8 cellular contexts compared by ENCODE assay signal in genomic region chr19:12867120-12868099, GRCh38.
A peak's percentile ranks its signal among the peaks of the same experiment; 100 is the strongest.
DNase-seq lines count a peak whose midpoint lies in the region; ATAC-seq and TF ChIP-seq lines count a peak whose summit lies in the region.

No MANE protein-coding gene starts in this region.

- H3K4me1 ChIP-seq in DND-41 (ENCODE audit: insufficient read depth, low read length) (peaks cover 14% of the 10 kb centered on the region), mucosa of stomach (ENCODE audit: control insufficient read depth, insufficient read depth, low read length) (peaks cover 13% of the 10 kb centered on the region)

- peak overlapping the region; percentile 17 to 56; a peak in 3 of 4 replicates for H3K4me3 ChIP-seq in DND-41 (ENCODE audit: low read depth in 1 of 2, low read length in 2 of 2)
- H3K4me3 ChIP-seq in mucosa of stomach (ENCODE audit: low read length) = peak overlapping the region; percentile 22

- peaks cover 5% of the 10 kb centered on the region for H3K36me3 ChIP-seq in DND-41 (ENCODE audit: insufficient read depth, low read length)
- no peaks in the 10 kb centered on the region for H3K36me3 ChIP-seq in mucosa of stomach (ENCODE audit: control insufficient read depth, insufficient read depth, low read length)

- H2AFZ ChIP-seq in DND-41 (ENCODE audit: low read depth, low read length) = peak overlapping the region; percentile 75

- H3K27me3 Mint-ChIP-seq in effector memory CD8-positive, alpha-beta T cell = peaks cover 8 to 32% of the 10 kb centered on the region in 2 donors
- H3K27me3 Mint-ChIP-seq in stimulated activated naive CD8-positive, alpha-beta T cell treated with anti-CD3 and anti-CD28 coated beads, Interleukin-15, amount 100 ng/mL, for 72 hours = peaks cover 12% of the 10 kb centered on the region

- H3K4me3 Mint-ChIP-seq in effector memory CD8-positive, alpha-beta T cell = peak overlapping the region; percentile 66 to 73
- peak overlapping the region; percentile 80 to 90 for H3K4me3 Mint-ChIP-seq in stimulated activated naive CD8-positive, alpha-beta T cell treated with anti-CD3 and anti-CD28 coated beads, Interleukin-15, amount 100 ng/mL, for 72 hours

- H3K4me1 Mint-ChIP-seq in effector memory CD8-positive, alpha-beta T cell (ENCODE audit: low read depth in 2 of 2) = peaks cover 8 to 11% of the 10 kb centered on the region in 2 donors
- H3K4me1 Mint-ChIP-seq in stimulated activated naive CD8-positive, alpha-beta T cell treated with anti-CD3 and anti-CD28 coated beads, Interleukin-15, amount 100 ng/mL, for 72 hours = peaks cover 27% of the 10 kb centered on the region

- DNase-seq in DND-41 = peak; percentile 78
- peak; percentile 50 for DNase-seq in activated CD4-positive, alpha-beta T cell treated with anti-CD3 and anti-CD28 coated beads, Interleukin-2, amount 50 U/mL, for 1 hour
- peak in 2 of 3 experiments; percentile 23 to 36 for DNase-seq in effector memory CD8-positive, alpha-beta T cell
- peak; percentile 84 to 86 for DNase-seq in stimulated activated naive CD8-positive, alpha-beta T cell treated with anti-CD3 and anti-CD28 coated beads, Interleukin-15, amount 100 ng/mL, for 72 hours
- no peak for DNase-seq in NCI-H1092 (lab: John Stamatoyannopoulos, UW)

- H3K9me3 ChIP-seq in DND-41 (ENCODE audit: insufficient read depth, low read length, severe bottlenecking) (no peaks in the 10 kb centered on the region), mucosa of stomach (ENCODE audit: control insufficient read depth, low read length) (no peaks in the 10 kb centered on the region)

- H3K9ac ChIP-seq in DND-41 (ENCODE audit: low read depth, low read length) (peak overlapping the region; percentile 59), mucosa of stomach (ENCODE audit: low read length) (no peak overlapping the region)

- H3K79me2 ChIP-seq in DND-41 (ENCODE audit: insufficient read depth, low read length) = no peaks in the 10 kb centered on the region

- peak overlapping the region; percentile 71 for H3K4me2 ChIP-seq in DND-41 (ENCODE audit: insufficient read depth, low read length)

- peak overlapping the region; percentile 44; the same call in 1 of the 2 replicates for H3K27ac ChIP-seq in DND-41 (ENCODE audit: low read length)

- H4K20me1 ChIP-seq in DND-41 (ENCODE audit: insufficient read depth, low read length) = no peaks in the 10 kb centered on the region

- H3K9me3 Mint-ChIP-seq in effector memory CD8-positive, alpha-beta T cell = no peaks in the 10 kb centered on the region
- H3K9me3 Mint-ChIP-seq in stimulated activated naive CD8-positive, alpha-beta T cell treated with anti-CD3 and anti-CD28 coated beads, Interleukin-15, amount 100 ng/mL, for 72 hours = peaks cover 0 to 3% of the 10 kb centered on the region in 2 donors

- peaks cover 7% of the 10 kb centered on the region for H3K36me3 Mint-ChIP-seq in effector memory CD8-positive, alpha-beta T cell (ENCODE audit: insufficient read depth)

- TF ChIP-seq CTCF in DND-41 (IDR thresholded peaks at IDR 0.05; ENCODE audit: borderline replicate concordance, extremely low read depth, low read length, poor library complexity, severe bottlenecking) = peak; percentile 27

- no peak overlapping the region for H3K27ac Mint-ChIP-seq in effector memory CD8-positive, alpha-beta T cell
- peak overlapping the region; percentile 24 to 45 for H3K27ac Mint-ChIP-seq in stimulated activated naive CD8-positive, alpha-beta T cell treated with anti-CD3 and anti-CD28 coated beads, Interleukin-15, amount 100 ng/mL, for 72 hours

- H3K27me3 ChIP-seq in DND-41 (ENCODE audit: insufficient read depth, low read length, poor library complexity) (no peaks in the 10 kb centered on the region), mucosa of stomach (ENCODE audit: control insufficient read depth, insufficient read depth, low read length) (no peaks in the 10 kb centered on the region)

- ATAC-seq in DND-41 (ENCODE audit: insufficient read depth, low read depth) (peak; percentile 82), HG03442 (IDR thresholded peaks at IDR 0.05; ENCODE audit: unreplicated experiment) (peak; percentile 72), HG03520 (IDR thresholded peaks at IDR 0.05; ENCODE audit: unreplicated experiment) (no peak)
- peak; percentile 66 for ATAC-seq in effector memory CD8-positive, alpha-beta T cell (replicated peaks)
- ATAC-seq in stimulated activated naive CD8-positive, alpha-beta T cell treated with anti-CD3 and anti-CD28 coated beads, Interleukin-15, amount 100 ng/mL, for 72 hours = peak; percentile 88

Comparison
In these comparisons a context has a peak if more than half of its experiments do, and no peak if none do; other contexts are left out.
1. H3K27ac Mint-ChIP-seq: peak in stimulated activated naive CD8-positive, alpha-beta T cell treated with anti-CD3 and anti-CD28 coated beads, Interleukin-15, amount 100 ng/mL, for 72 hours (2 of 2); none in effector memory CD8-positive, alpha-beta T cell (0 of 2).